24 cellular contexts compared by ENCODE assay signal in the genomic region with DNA sequence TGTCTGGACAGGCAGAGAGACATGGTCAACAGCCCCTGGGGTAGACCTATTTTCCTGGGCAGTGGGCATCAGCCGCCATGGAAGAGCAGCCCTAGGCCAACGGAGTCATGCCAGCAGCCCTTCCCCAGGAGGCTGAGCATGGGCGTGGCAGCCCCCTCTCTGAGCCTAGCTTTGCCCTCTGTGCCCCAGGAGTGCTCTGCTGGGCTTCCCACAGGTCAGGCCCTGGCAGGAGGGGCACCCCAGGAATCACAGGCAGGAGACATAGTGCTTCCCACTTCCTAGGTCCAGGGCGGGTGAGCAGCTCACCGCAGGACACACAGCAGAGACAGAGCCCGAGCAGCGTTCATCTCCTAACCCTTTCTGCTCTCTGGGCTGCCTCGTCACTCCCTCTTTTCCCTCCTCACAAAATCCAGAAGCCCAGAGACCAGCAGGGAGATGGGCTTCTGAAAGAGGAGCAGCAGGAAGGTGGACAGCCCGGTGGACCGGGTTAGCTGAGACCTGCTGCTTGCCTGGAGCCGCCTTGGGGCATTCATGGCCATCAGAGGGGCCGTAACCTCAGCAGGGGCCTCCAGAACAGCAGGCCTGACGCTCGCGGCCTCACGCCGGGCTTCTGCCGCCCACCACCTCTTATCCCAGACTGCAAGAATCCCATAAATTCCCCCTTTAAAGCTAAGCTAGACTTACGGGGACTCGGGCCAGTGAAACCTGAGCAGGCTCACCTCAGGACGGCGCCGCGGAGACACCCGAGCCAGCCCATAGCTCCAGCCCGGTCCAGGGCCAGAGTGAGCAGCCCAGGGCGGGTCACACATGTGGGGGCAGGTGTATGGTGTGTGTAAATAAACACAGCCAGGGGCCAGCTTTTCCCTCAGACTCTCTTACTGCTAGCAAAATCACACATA.
DNase-seq lines count a peak whose midpoint lies in the region; ATAC-seq and TF ChIP-seq lines count a peak whose summit lies in the region.
"Had no signal": no experiment of that assay in that cellular context is flagged by ENCODE, and none has a peak within 500 bp of the region (broad histone marks: within the 10 kb centered on the region; RNA-seq: fewer than 3 reads in every experiment).

No MANE protein-coding gene starts in this region.

- POLR2A ChIA-PET in activated CD4-positive, alpha-beta memory T cell treated with anti-CD3 and anti-CD28 coated beads for 36 hours (lab: Charles Lee) = no interaction called here

- TF ChIP-seq CTCF in chondrocyte (IDR thresholded peaks at IDR 0.05) = no peak
- no peak for TF ChIP-seq CTCF in upper lobe of right lung (IDR thresholded peaks at IDR 0.05)

- no peak overlapping the region for H3K27ac ChIP-seq in upper lobe of right lung
- H3K27ac ChIP-seq: BLaER1, heart right ventricle, SK-N-MC had no signal

- H3K36me3 ChIP-seq in upper lobe of right lung = no peaks in the 10 kb centered on the region
- H3K36me3 ChIP-seq: BLaER1, heart right ventricle had no signal

- DNase-seq in activated naive CD4-positive, alpha-beta T cell treated with anti-CD3 and anti-CD28 coated beads, Interleukin-2, amount 10 ng/mL, durations not matched to agents 7 days and 5 days = peak; percentile 10
- DNase-seq in activated naive CD4-positive, alpha-beta T cell (lab: John Stamatoyannopoulos, UW) = no peak
- DNase-seq in chondrocyte (ENCODE audit: low spot score) (peak; percentile 81), mesenteric fat pad (ENCODE audit: low spot score) (peak; percentile 82), upper lobe of right lung (peak; percentile 55), SKM-1 (lab: John Stamatoyannopoulos, UW; ENCODE audit: unreplicated experiment) (no peak)
- no peak for DNase-seq in activated CD4-positive, alpha-beta memory T cell treated with anti-CD3 and anti-CD28 coated beads for 36 hours
- DNase-seq: ACHN; activated CD4-positive, alpha-beta T cell treated with anti-CD3 and anti-CD28 coated beads, Interleukin-2, amount 50 U/mL, for 4 hours; activated naive CD4-positive, alpha-beta T cell treated with Interleukin-2 at 50 U/mL for 16 hours; activated T-cell treated with anti-CD3 and anti-CD28 coated beads for 4 hours; amniotic stem cell; Calu3; dermis blood vessel endothelial cell; heart right ventricle; immature natural killer cell; NCI-H1105; NCI-H510A treated with DMSO at 0.1 percent for 48 hours; occipital lobe; RPMI8226; T-helper 9 cell had no signal

- no peaks in the 10 kb centered on the region for H3K36me3 Mint-ChIP-seq in activated naive CD4-positive, alpha-beta T cell treated with anti-CD3 and anti-CD28 coated beads, Interleukin-2, amount 10 ng/mL, durations not matched to agents 7 days and 5 days
- peaks cover 7% of the 10 kb centered on the region for H3K36me3 Mint-ChIP-seq in chondrocyte (ENCODE audit: low read depth)
- peaks cover 8% of the 10 kb centered on the region for H3K36me3 Mint-ChIP-seq in activated CD4-positive, alpha-beta memory T cell treated with anti-CD3 and anti-CD28 coated beads for 36 hours

- H3K4me1 Mint-ChIP-seq in activated naive CD4-positive, alpha-beta T cell treated with anti-CD3 and anti-CD28 coated beads, Interleukin-2, amount 10 ng/mL, durations not matched to agents 7 days and 5 days = no peaks in the 10 kb centered on the region
- no peaks in the 10 kb centered on the region for H3K4me1 Mint-ChIP-seq in chondrocyte (ENCODE audit: low read depth)
- H3K4me1 Mint-ChIP-seq in activated CD4-positive, alpha-beta memory T cell treated with anti-CD3 and anti-CD28 coated beads for 36 hours (ENCODE audit: low read depth) = no peaks in the 10 kb centered on the region

- H3K4me1 ChIP-seq in upper lobe of right lung = no peaks in the 10 kb centered on the region
- H3K4me1 ChIP-seq: BLaER1, heart right ventricle had no signal

- H3K9me3 Mint-ChIP-seq in activated naive CD4-positive, alpha-beta T cell treated with anti-CD3 and anti-CD28 coated beads, Interleukin-2, amount 10 ng/mL, durations not matched to agents 7 days and 5 days = peaks cover 6% of the 10 kb centered on the region
- H3K9me3 Mint-ChIP-seq in chondrocyte (ENCODE audit: low read depth) = peaks cover 15% of the 10 kb centered on the region
- H3K9me3 Mint-ChIP-seq in activated CD4-positive, alpha-beta memory T cell treated with anti-CD3 and anti-CD28 coated beads for 36 hours = peaks cover 13% of the 10 kb centered on the region

- no peak overlapping the region for H3K27ac Mint-ChIP-seq in activated naive CD4-positive, alpha-beta T cell treated with anti-CD3 and anti-CD28 coated beads, Interleukin-2, amount 10 ng/mL, durations not matched to agents 7 days and 5 days
- no peak overlapping the region for H3K27ac Mint-ChIP-seq in chondrocyte (ENCODE audit: unreplicated experiment)
- no peak overlapping the region for H3K27ac Mint-ChIP-seq in activated CD4-positive, alpha-beta memory T cell treated with anti-CD3 and anti-CD28 coated beads for 36 hours
- H3K27ac Mint-ChIP-seq: immature natural killer cell had no signal

- no peak overlapping the region for H3K4me3 ChIP-seq in upper lobe of right lung
- H3K4me3 ChIP-seq: BLaER1, heart right ventricle, SK-N-MC had no signal

- no peak overlapping the region for H3K4me3 Mint-ChIP-seq in activated naive CD4-positive, alpha-beta T cell treated with anti-CD3 and anti-CD28 coated beads, Interleukin-2, amount 10 ng/mL, durations not matched to agents 7 days and 5 days
- H3K4me3 Mint-ChIP-seq in chondrocyte (ENCODE audit: unreplicated experiment) = no peak overlapping the region
- H3K4me3 Mint-ChIP-seq in activated CD4-positive, alpha-beta memory T cell treated with anti-CD3 and anti-CD28 coated beads for 36 hours = no peak overlapping the region
- H3K4me3 Mint-ChIP-seq: immature natural killer cell had no signal

- intact Hi-C loops in upper lobe of right lung (cut with DNase I) = no loop called here
- intact Hi-C loops in activated CD4-positive, alpha-beta memory T cell treated with anti-CD3 and anti-CD28 coated beads for 36 hours (cut with micrococcal nuclease) = no loop called here

- peaks cover 7% of the 10 kb centered on the region for H3K27me3 Mint-ChIP-seq in activated naive CD4-positive, alpha-beta T cell treated with anti-CD3 and anti-CD28 coated beads, Interleukin-2, amount 10 ng/mL, durations not matched to agents 7 days and 5 days
- H3K27me3 Mint-ChIP-seq in chondrocyte (ENCODE audit: low read depth) = no peaks in the 10 kb centered on the region
- H3K27me3 Mint-ChIP-seq in activated CD4-positive, alpha-beta memory T cell treated with anti-CD3 and anti-CD28 coated beads for 36 hours = no peaks in the 10 kb centered on the region

- CTCF ChIA-PET in activated naive CD4-positive, alpha-beta T cell treated with anti-CD3 and anti-CD28 coated beads, Interleukin-2, amount 10 ng/mL, durations not matched to agents 7 days and 5 days (lab: Charles Lee) = no interaction called here
- CTCF ChIA-PET in activated CD4-positive, alpha-beta memory T cell treated with anti-CD3 and anti-CD28 coated beads for 36 hours (lab: Charles Lee) = no interaction called here

- ATAC-seq in upper lobe of right lung = no peak
- no peak for ATAC-seq in HG03196 (IDR thresholded peaks at IDR 0.05; ENCODE audit: unreplicated experiment)
- ATAC-seq: heart right ventricle had no signal

- H3K9me3 ChIP-seq in upper lobe of right lung = peaks cover 6% of the 10 kb centered on the region

- no peaks in the 10 kb centered on the region for H3K27me3 ChIP-seq in upper lobe of right lung
- H3K27me3 ChIP-seq: BLaER1 had no signal

Comparison
In these comparisons a context has a peak if more than half of its experiments do, and no peak if none do; other contexts are left out.
1. DNase-seq: peak in activated naive CD4-positive, alpha-beta T cell treated with anti-CD3 and anti-CD28 coated beads, Interleukin-2, amount 10 ng/mL, durations not matched to agents 7 days and 5 days (single experiment), chondrocyte (single experiment), mesenteric fat pad (single experiment) and upper lobe of right lung (single experiment); none in activated naive CD4-positive, alpha-beta T cell (0 of 4), SKM-1 (single experiment) and activated CD4-positive, alpha-beta memory T cell treated with anti-CD3 and anti-CD28 coated beads for 36 hours (single experiment).